In genomic region chr16:31117384-31118222, GRCh38 we compare ENCODE assay signal across 8 cellular contexts. TPM values are rescaled to one million over a fixed set of nuclear protein-coding genes. Genes with fewer than 3 reads are reported as not detected.
A peak's percentile ranks its signal among the peaks of the same experiment; 100 is the strongest.
DNase-seq lines count a peak whose midpoint lies in the region; ATAC-seq and TF ChIP-seq lines count a peak whose summit lies in the region.

Gene KAT8, plus strand, starts transcription at chr16:31117664. Its CDS starts 18 bp downstream, at chr16:31117682.

- DNase-seq in Calu3 (peak; percentile 99), endothelial cell (ENCODE audit: low spot score) (peak; percentile 95), midbrain (lab: John Stamatoyannopoulos, UW) (peak; percentile 99)
- peak; percentile 96 for DNase-seq in activated CD8-positive, alpha-beta memory T cell treated with anti-CD3 and anti-CD28 coated beads, Interleukin-2, amount 50 U/mL, for 4 hours
- DNase-seq in stimulated activated CD8-positive, alpha-beta memory T cell treated with anti-CD3 and anti-CD28 coated beads, Interleukin-2, amount 100 ng/mL, for 1 hour (ENCODE audit: low read depth in 2 of 2) = peak; percentile 92 to 94

- H3K9ac ChIP-seq in HUES64 (ENCODE audit: low read depth, low read length) (peak within 1 kb of the TSS; percentile 87), OCI-LY1 (ENCODE audit: low read length) (peak within 1 kb of the TSS; percentile 86)

- H3K4me1 Mint-ChIP-seq in Calu3 (ENCODE audit: low read depth, unreplicated experiment) (peaks cover 30% of the 10 kb centered on the region), endothelial cell (ENCODE audit: unreplicated experiment) (peaks cover 15% of the 10 kb centered on the region)

- no peaks in the 10 kb centered on the region for H3K9me2 ChIP-seq in OCI-LY1 (ENCODE audit: low read depth, low read length)

- H3K27ac ChIP-seq in HUES64 (ENCODE audit: low read depth, low read length) (peak within 1 kb of the TSS; percentile 97), OCI-LY1 (ENCODE audit: low read depth, low read length, poor library complexity, severe bottlenecking) (peak within 1 kb of the TSS; percentile 40)

- no peak within 1 kb of the TSS for H2AFZ ChIP-seq in OCI-LY1 (ENCODE audit: low read length)

- H3K4me3 Mint-ChIP-seq in Calu3 (ENCODE audit: low read depth, unreplicated experiment) (peak within 1 kb of the TSS; percentile 88), endothelial cell (ENCODE audit: unreplicated experiment) (peak within 1 kb of the TSS; percentile 88)

- H3K36me3 Mint-ChIP-seq in Calu3 (ENCODE audit: insufficient read depth, unreplicated experiment) (peaks cover 96% of the 10 kb centered on the region), endothelial cell (ENCODE audit: low read depth, unreplicated experiment) (peaks cover 27% of the 10 kb centered on the region)

- CTCF ChIA-PET in Calu3 (lab: Charles Lee) = interaction anchor here (0.6 to 2.1 kb wide), 15 partner anchors 12 to 334 kb away, joined by 3 to 30 read pairs (median 4); partner anchors contain the start of genes FUS, HSD3B7, PRSS8 and ZNF843

- H3K27me3 ChIP-seq in HUES64 (ENCODE audit: insufficient read depth, low read length) (no peaks in the 10 kb centered on the region), OCI-LY1 (ENCODE audit: insufficient read depth, low read length) (no peaks in the 10 kb centered on the region)

- ATAC-seq in GM21447 (IDR thresholded peaks at IDR 0.05; ENCODE audit: unreplicated experiment) = peak; percentile 91

- intact Hi-C loops in Calu3 (cut with micrococcal nuclease; ENCODE audit: unreplicated experiment) = loop anchor here (1.0 to 2.0 kb wide), 2 partner anchors 17 to 43 kb away; partner anchors contain the start of genes PRSS8, ZNF646 and ZNF668

- WGBS in HUES64 = under 1% methylated on average over 68 of the region's 68 CpGs

- H3K4me3 ChIP-seq in HUES64 (ENCODE audit: low read length) (peak within 1 kb of the TSS; percentile 89), OCI-LY1 (ENCODE audit: low read depth, low read length, poor library complexity, severe bottlenecking) (peak within 1 kb of the TSS; percentile 87)

- TSS peak; percentile 69 for BruUV-seq in Calu3 (replicated peaks; lab: Mats Ljungman, UMichigan)

- peaks cover 7% of the 10 kb centered on the region; the same call in 1 of the 2 replicates for H3K79me2 ChIP-seq in OCI-LY1 (ENCODE audit: insufficient read depth, low read length)

- H3K27me3 Mint-ChIP-seq in Calu3 (ENCODE audit: unreplicated experiment) (no peaks in the 10 kb centered on the region), endothelial cell (ENCODE audit: unreplicated experiment) (peaks cover 17% of the 10 kb centered on the region)

- H3K4me2 ChIP-seq in OCI-LY1 (ENCODE audit: low read length) = peak within 1 kb of the TSS; percentile 96

- H3K4me1 ChIP-seq in HUES64 (ENCODE audit: insufficient read depth, low read length) (peaks cover 7% of the 10 kb centered on the region), OCI-LY1 (ENCODE audit: insufficient read depth, low read length, severe bottlenecking) (peaks cover 16% of the 10 kb centered on the region)

- H3K27ac Mint-ChIP-seq in Calu3 (ENCODE audit: unreplicated experiment) = peak within 1 kb of the TSS; percentile 87
- H3K27ac Mint-ChIP-seq in endothelial cell (ENCODE audit: unreplicated experiment) = peak within 1 kb of the TSS; percentile 86

- H3F3A ChIP-seq in OCI-LY1 (ENCODE audit: insufficient read depth, low read length) = no peaks in the 10 kb centered on the region

- H3K9me3 Mint-ChIP-seq in Calu3 (ENCODE audit: low read depth, unreplicated experiment) = no peaks in the 10 kb centered on the region
- no peaks in the 10 kb centered on the region for H3K9me3 Mint-ChIP-seq in endothelial cell (ENCODE audit: unreplicated experiment)

- H4K20me1 ChIP-seq in OCI-LY1 (ENCODE audit: insufficient read depth, low read length) = no peaks in the 10 kb centered on the region

- H3K9me3 ChIP-seq in HUES64 (ENCODE audit: insufficient read depth, low read depth, low read length) = no peaks in the 10 kb centered on the region
- H3K9me3 ChIP-seq in OCI-LY1 (ENCODE audit: low read length) = no peaks in the 10 kb centered on the region

- TF ChIP-seq CTCF in Calu3 (IDR thresholded peaks at IDR 0.05; ENCODE audit: unreplicated experiment) (no peak), OCI-LY1 (IDR thresholded peaks at IDR 0.05; ENCODE audit: low read length) (no peak), endothelial cell (IDR thresholded peaks at IDR 0.05; ENCODE audit: unreplicated experiment) (no peak)

- H3K36me3 ChIP-seq in HUES64 (ENCODE audit: insufficient read depth, low read length) = peaks cover 48% of the 10 kb centered on the region
- peaks cover 44% of the 10 kb centered on the region for H3K36me3 ChIP-seq in OCI-LY1 (ENCODE audit: insufficient read depth, low read length)

RNA-seq across cellular contexts. Expression of gene KAT8, which starts in this region (rescaled TPM):
- total RNA-seq in Calu3 (2022) (66.6 and 69.9 TPM in 2 replicates), endothelial cell (ENCODE audit: unreplicated experiment) (49.7 TPM)
- 39.6 TPM for polyA plus RNA-seq in HUES64 (2013, experiment 1 of 2)
- 50.5 TPM for polyA plus RNA-seq in HUES64 (2013, experiment 2 of 2)

Comparison
In these comparisons a context has a peak if more than half of its experiments do, and no peak if none do; other contexts are left out.
1. Peak in every context shown above with its lines: DNase-seq, ATAC-seq, H3K4me3 ChIP-seq and H3K27ac ChIP-seq.